Comparison of ENCODE assay signal across 2 cellular contexts in genomic region chr17:39791296-39791992, GRCh38.
TF ChIP-seq lines count a peak whose summit lies in the region.

No MANE protein-coding gene starts in this region.

TF ChIP-seq in GM23338, 12 proteins besides CTCF, POLR2A, EP300 and RAD21:
- TF ChIP-seq NANOG (IDR thresholded peaks at IDR 0.05; ENCODE audit: borderline replicate concordance) (no peak), STAT1 (IDR thresholded peaks at IDR 0.05; ENCODE audit: unreplicated experiment) (no peak), POLR2AphosphoS5 (IDR thresholded peaks at IDR 0.05; ENCODE audit: low read depth) (no peak), EZH2 (IDR thresholded peaks at IDR 0.05; ENCODE audit: low read depth, unreplicated experiment) (no peak), JUNB (IDR thresholded peaks at IDR 0.05; ENCODE audit: unreplicated experiment) (no peak), ZNF114 (CRISPR knock-in tag; IDR thresholded peaks at IDR 0.05) (no peak), ZNF331 (CRISPR knock-in tag; IDR thresholded peaks at IDR 0.05; ENCODE audit: low read depth) (no peak), EZH2phosphoT487 (IDR thresholded peaks at IDR 0.05; ENCODE audit: unreplicated experiment) (no peak), ETS1 (IDR thresholded peaks at IDR 0.05) (no peak), CREB1 (CRISPR knock-in tag; IDR thresholded peaks at IDR 0.05; ENCODE audit: low read depth) (no peak), ZNF462 (CRISPR knock-in tag; IDR thresholded peaks at IDR 0.05) (no peak)
- TF ChIP-seq, protein P1, sequence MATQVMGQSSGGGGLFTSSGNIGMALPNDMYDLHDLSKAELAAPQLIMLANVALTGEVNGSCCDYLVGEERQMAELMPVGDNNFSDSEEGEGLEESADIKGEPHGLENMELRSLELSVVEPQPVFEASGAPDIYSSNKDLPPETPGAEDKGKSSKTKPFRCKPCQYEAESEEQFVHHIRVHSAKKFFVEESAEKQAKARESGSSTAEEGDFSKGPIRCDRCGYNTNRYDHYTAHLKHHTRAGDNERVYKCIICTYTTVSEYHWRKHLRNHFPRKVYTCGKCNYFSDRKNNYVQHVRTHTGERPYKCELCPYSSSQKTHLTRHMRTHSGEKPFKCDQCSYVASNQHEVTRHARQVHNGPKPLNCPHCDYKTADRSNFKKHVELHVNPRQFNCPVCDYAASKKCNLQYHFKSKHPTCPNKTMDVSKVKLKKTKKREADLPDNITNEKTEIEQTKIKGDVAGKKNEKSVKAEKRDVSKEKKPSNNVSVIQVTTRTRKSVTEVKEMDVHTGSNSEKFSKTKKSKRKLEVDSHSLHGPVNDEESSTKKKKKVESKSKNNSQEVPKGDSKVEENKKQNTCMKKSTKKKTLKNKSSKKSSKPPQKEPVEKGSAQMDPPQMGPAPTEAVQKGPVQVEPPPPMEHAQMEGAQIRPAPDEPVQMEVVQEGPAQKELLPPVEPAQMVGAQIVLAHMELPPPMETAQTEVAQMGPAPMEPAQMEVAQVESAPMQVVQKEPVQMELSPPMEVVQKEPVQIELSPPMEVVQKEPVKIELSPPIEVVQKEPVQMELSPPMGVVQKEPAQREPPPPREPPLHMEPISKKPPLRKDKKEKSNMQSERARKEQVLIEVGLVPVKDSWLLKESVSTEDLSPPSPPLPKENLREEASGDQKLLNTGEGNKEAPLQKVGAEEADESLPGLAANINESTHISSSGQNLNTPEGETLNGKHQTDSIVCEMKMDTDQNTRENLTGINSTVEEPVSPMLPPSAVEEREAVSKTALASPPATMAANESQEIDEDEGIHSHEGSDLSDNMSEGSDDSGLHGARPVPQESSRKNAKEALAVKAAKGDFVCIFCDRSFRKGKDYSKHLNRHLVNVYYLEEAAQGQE (IDR thresholded peaks at IDR 0.05; ENCODE audit: unreplicated experiment) = no peak

TF ChIP-seq in HepG2, 621 proteins besides CTCF, POLR2A, EP300 and RAD21:
- TF ChIP-seq ZBTB34 (CRISPR knock-in tag; IDR thresholded peaks at IDR 0.05) (no peak), RXRB (CRISPR knock-in tag; IDR thresholded peaks at IDR 0.05; ENCODE audit: borderline replicate concordance) (no peak), ZIK1 (CRISPR knock-in tag; IDR thresholded peaks at IDR 0.05; ENCODE audit: borderline replicate concordance, low read depth) (no peak)
